ENCODE assay signal across 18 cellular contexts in the genomic region with DNA sequence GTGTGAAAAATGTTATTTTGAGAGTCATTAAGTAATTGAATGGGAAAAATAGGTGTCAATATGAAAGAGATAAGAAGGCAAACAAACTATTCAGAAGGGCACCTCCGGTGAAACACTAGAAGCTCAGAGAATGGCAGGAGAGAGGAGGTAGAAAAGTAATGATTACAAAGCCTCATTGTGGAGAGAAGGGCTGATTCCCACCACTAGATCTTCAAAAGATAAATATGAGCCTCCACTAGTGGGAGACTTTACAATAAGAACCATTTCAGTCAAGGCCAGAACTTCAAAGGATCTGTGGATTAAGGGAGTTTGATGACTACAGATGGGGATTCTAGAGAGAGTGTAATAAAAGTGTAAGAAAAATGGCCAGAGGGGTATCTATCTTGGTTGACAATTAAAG.
DNase-seq lines count a peak whose midpoint lies in the region; ATAC-seq and TF ChIP-seq lines count a peak whose summit lies in the region.
"Had no signal": no experiment of that assay in that cellular context is flagged by ENCODE, and none has a peak within 500 bp of the region (broad histone marks: within the 10 kb centered on the region; RNA-seq: fewer than 3 reads in every experiment).

No MANE protein-coding gene starts in this region.

- no peaks in the 10 kb centered on the region; the same call in 1 of the 2 replicates for H3K9me3 ChIP-seq in SK-N-MC (ENCODE audit: low read depth, low read length)
- H3K9me3 ChIP-seq: BE2C, Caco-2, spleen had no signal

- ATAC-seq in HG03439 (IDR thresholded peaks at IDR 0.05; ENCODE audit: unreplicated experiment) (no peak), GM18861 (IDR thresholded peaks at IDR 0.05; ENCODE audit: unreplicated experiment) (no peak)
- ATAC-seq: activated CD4-positive, alpha-beta T cell treated with anti-CD3 and anti-CD28 coated beads for 36 hours; Panc1 had no signal

- peak overlapping the region; percentile 11 for H3K4me2 ChIP-seq in KMS-11

- H3K4me3 ChIP-seq in KMS-11 (IDR thresholded peaks at IDR 0.05; ENCODE audit: insufficient read depth, low read depth, low read length): no peak overlapping the region
- no peak overlapping the region for H3K4me3 ChIP-seq in SK-N-MC
- H3K4me3 ChIP-seq in coronary artery: no peak overlapping the region
- H3K4me3 ChIP-seq: spleen had no signal

- no peak overlapping the region for H3K9ac ChIP-seq in KMS-11
- H3K9ac ChIP-seq in SK-N-MC (ENCODE audit: insufficient read length): no peak overlapping the region

- H4K20me1 ChIP-seq in KMS-11 (ENCODE audit: insufficient read depth): no peaks in the 10 kb centered on the region

- no peaks in the 10 kb centered on the region for H3K79me2 ChIP-seq in KMS-11 (ENCODE audit: insufficient read depth, low read depth)

- DNase-seq in NCI-H2107 treated with DMSO at 0.1 percent for 48 hours (lab: John Stamatoyannopoulos, UW; ENCODE audit: unreplicated experiment) (peak; percentile 71), NCI-H2107 (lab: John Stamatoyannopoulos, UW) (no peak), SK-N-MC (ENCODE audit: low read depth, low spot score) (no peak), pons (ENCODE audit: low spot score) (no peak), coronary artery (ENCODE audit: low spot score) (no peak)
- DNase-seq: activated CD4-positive, alpha-beta T cell treated with anti-CD3 and anti-CD28 coated beads for 36 hours; activated naive CD4-positive, alpha-beta T cell treated with Interleukin-2 at 50 U/mL for 16 hours; activated T-cell treated with anti-CD3 and anti-CD28 coated beads, Interleukin-2, amount 50 U/mL, for 48 hours; BE2C; Caco-2; KG1; spleen; stimulated activated CD4-positive, alpha-beta T cell treated with anti-CD3 and anti-CD28 coated beads, Interleukin-4, amount 100 ng/mL, for 1 hour; stimulated activated naive CD4-positive, alpha-beta T cell treated with Interleukin-2 at 50 U/mL for 16 hours had no signal

- peaks cover 23% of the 10 kb centered on the region for H3K4me1 ChIP-seq in KMS-11 (ENCODE audit: low read depth, poor library complexity, severe bottlenecking)
- H3K4me1 ChIP-seq: BE2C, spleen had no signal

- H3K27me3 ChIP-seq in KMS-11 (ENCODE audit: insufficient read depth, low read depth): no peaks in the 10 kb centered on the region
- H3K27me3 ChIP-seq: BE2C, spleen had no signal

- H3K36me3 ChIP-seq in KMS-11 (ENCODE audit: insufficient read depth) (no peaks in the 10 kb centered on the region), SK-N-MC (ENCODE audit: insufficient read depth, low read length) (no peaks in the 10 kb centered on the region)
- H3K36me3 ChIP-seq: BE2C, spleen had no signal

- H2AFZ ChIP-seq in KMS-11 (ENCODE audit: low read depth): peak overlapping the region; percentile 14; the same call in 1 of the 2 replicates

- TF ChIP-seq CTCF in KMS-11 (conservative IDR thresholded peaks at IDR 0.05; ENCODE audit: low read depth, low read length) (no peak), coronary artery (IDR thresholded peaks at IDR 0.05) (no peak)

- H3K27ac ChIP-seq in KMS-11 (peak overlapping the region; percentile 16; the same call in 1 of the 2 replicates), SK-N-MC (peak overlapping the region; percentile 13; the same call in 1 of the 2 replicates), coronary artery (no peak overlapping the region)
- H3K27ac ChIP-seq: spleen had no signal

Comparison
In these comparisons a context has a peak if more than half of its experiments do, and no peak if none do; other contexts are left out.
1. H3K27ac ChIP-seq: peak in KMS-11 (single experiment) and SK-N-MC (single experiment); none in coronary artery (0 of 2).